ENCODE assay signal across 1 cellular context in genomic region chr5:35117960-35118359, GRCh38.
TF ChIP-seq lines count a peak whose summit lies in the region.

No MANE protein-coding gene starts in this region.

TF ChIP-seq in GM12878, 131 proteins besides CTCF, POLR2A, EP300 and RAD21 (continued from another document and continues in another):
- TF ChIP-seq YY1 (IDR thresholded peaks at IDR 0.05; ENCODE audit: low read depth, low read length) (0 out of 2 replicates have a peak, but pooled peaks have one; percentile 30), CUX1 (IDR thresholded peaks at IDR 0.05; ENCODE audit: insufficient replicate concordance, low read depth, low read length) (no peak), NRF1 (conservative IDR thresholded peaks at IDR 0.05; ENCODE audit: low read depth, low read length) (no peak), IKZF2 (IDR thresholded peaks at IDR 0.05) (no peak), HDAC2 (IDR thresholded peaks at IDR 0.05) (no peak), ZNF24 (IDR thresholded peaks at IDR 0.05) (no peak), ZNF207 (IDR thresholded peaks at IDR 0.05; ENCODE audit: borderline replicate concordance) (no peak), PBX3 (IDR thresholded peaks at IDR 0.05; ENCODE audit: insufficient replicate concordance, low read depth, low read length) (no peak), MTA2 (IDR thresholded peaks at IDR 0.05; ENCODE audit: low read depth) (no peak), ZZZ3 (IDR thresholded peaks at IDR 0.05; ENCODE audit: control insufficient read depth, insufficient read length, low read depth) (no peak), JUNB (IDR thresholded peaks at IDR 0.05) (peak; percentile 84), SIN3A (IDR thresholded peaks at IDR 0.05; ENCODE audit: low read depth, low read length) (no peak), IRF5 (IDR thresholded peaks at IDR 0.05; ENCODE audit: borderline replicate concordance) (no peak), ZNF384 (IDR thresholded peaks at IDR 0.05; ENCODE audit: borderline replicate concordance, low read depth, low read length) (no peak), EED (IDR thresholded peaks at IDR 0.05; ENCODE audit: low read depth) (no peak), SMAD5 (IDR thresholded peaks at IDR 0.05; ENCODE audit: low read depth) (no peak), NFIC (IDR thresholded peaks at IDR 0.05; ENCODE audit: low read depth, low read length) (no peak), HSF1 (IDR thresholded peaks at IDR 0.05; ENCODE audit: low read depth, low read length) (no peak), ZBTB40 (IDR thresholded peaks at IDR 0.05; ENCODE audit: borderline replicate concordance) (no peak), RELB (IDR thresholded peaks at IDR 0.05; ENCODE audit: low read depth) (0 out of 2 replicates have a peak, but pooled peaks have one; percentile 23), NR2C1 (IDR thresholded peaks at IDR 0.05) (no peak), MAX (IDR thresholded peaks at IDR 0.05; ENCODE audit: low read depth, low read length) (no peak), ZBED1 (IDR thresholded peaks at IDR 0.05; ENCODE audit: borderline replicate concordance) (no peak), CEBPZ (IDR thresholded peaks at IDR 0.05; ENCODE audit: low read depth, low read length) (no peak), DPF2 (IDR thresholded peaks at IDR 0.05) (0 out of 2 replicates have a peak, but pooled peaks have one; percentile 18), CREB1 (IDR thresholded peaks at IDR 0.05; ENCODE audit: low read depth) (0 out of 2 replicates have a peak, but pooled peaks have one; percentile 23), IRF4 (IDR thresholded peaks at IDR 0.05; ENCODE audit: low read depth, low read length) (peak; percentile 66; the same call in 1 of the 2 replicates), PAX5 (IDR thresholded peaks at IDR 0.05; ENCODE audit: borderline replicate concordance, low read depth, low read length) (0 out of 2 replicates have a peak, but pooled peaks have one; percentile 40), TBL1XR1 (IDR thresholded peaks at IDR 0.05; ENCODE audit: low read depth, low read length) (no peak), SMARCA5 (IDR thresholded peaks at IDR 0.05) (no peak), ZNF622 (IDR thresholded peaks at IDR 0.05) (no peak), CBX5 (IDR thresholded peaks at IDR 0.05; ENCODE audit: low read depth) (no peak), ATF2 (IDR thresholded peaks at IDR 0.05; ENCODE audit: low read length) (peak; percentile 29; the same call in 1 of the 2 replicates), SPI1 (IDR thresholded peaks at IDR 0.05; ENCODE audit: borderline replicate concordance, insufficient read depth, low read depth, low read length) (peak; percentile 80; the same call in 1 of the 2 replicates), CEBPB (IDR thresholded peaks at IDR 0.05; ENCODE audit: borderline replicate concordance in 1 of 2, low read depth in 2 of 2, low read length in 2 of 2) (no peak), SIX5 (IDR thresholded peaks at IDR 0.05; ENCODE audit: low read depth, low read length, severe bottlenecking) (no peak), ZSCAN29 (IDR thresholded peaks at IDR 0.05) (no peak), CREM (IDR thresholded peaks at IDR 0.05; ENCODE audit: low read depth) (peak; percentile 39; the same call in 1 of the 2 replicates), EGR1 (IDR thresholded peaks at IDR 0.05; ENCODE audit: borderline replicate concordance in 1 of 2, low read depth in 2 of 2, low read length in 2 of 2) (no peak), EZH2 (IDR thresholded peaks at IDR 0.05; ENCODE audit: borderline replicate concordance, control insufficient read depth, low read depth, low read length) (no peak), RELA (IDR thresholded peaks at IDR 0.05; ENCODE audit: borderline replicate concordance, partially characterized antibody) (no peak), KLF5 (IDR thresholded peaks at IDR 0.05; ENCODE audit: partially characterized antibody) (no peak)
